Comparison of ENCODE assay signal across 8 cellular contexts in the genomic region with DNA sequence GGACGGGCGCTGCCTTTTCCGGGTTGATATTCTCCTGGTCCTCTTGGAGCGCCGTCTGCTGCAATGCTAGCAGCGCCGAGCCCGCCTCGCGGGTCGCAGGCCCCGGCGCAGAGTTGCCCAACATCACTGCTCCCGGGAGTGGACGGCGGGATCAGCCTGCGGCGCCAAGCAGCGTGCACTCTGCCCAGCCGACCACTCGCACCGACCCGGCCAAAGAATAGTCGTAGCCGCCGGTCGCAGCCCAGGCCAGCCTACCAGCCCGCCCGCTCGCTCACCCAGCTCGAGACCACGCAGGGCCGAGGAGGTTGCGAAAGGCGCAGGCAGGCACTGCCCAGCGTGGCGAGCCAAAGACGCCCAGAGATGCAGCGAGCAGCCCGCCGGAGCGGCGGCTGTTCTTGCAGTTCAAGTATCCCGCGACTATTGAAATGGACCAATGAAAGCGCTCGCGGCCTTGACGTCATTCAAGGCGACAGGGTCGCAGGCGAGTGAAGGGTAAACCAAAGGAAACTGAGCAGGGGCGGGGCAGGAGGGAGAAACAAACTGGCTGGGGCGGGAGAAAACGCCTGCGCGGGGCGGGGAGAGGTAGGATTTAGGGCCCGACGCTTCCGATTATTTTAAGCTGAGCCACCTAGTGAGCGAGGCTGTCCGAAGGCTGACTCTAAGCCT. TPM values are rescaled to one million over a fixed set of nuclear protein-coding genes. Genes with fewer than 3 reads are reported as not detected.
DNase-seq lines count a peak whose midpoint lies in the region; ATAC-seq and TF ChIP-seq lines count a peak whose summit lies in the region.

Gene CCNA2 (minus strand): TSS at position 379 of the 666 bp plus-strand sequence. CDS start 255 bp downstream, at position 124.

- H3K27ac ChIP-seq in coronary artery (peak within 1 kb of the TSS; percentile 68 to 77), layer of hippocampus (ENCODE audit: low read depth, low read length) (peak within 1 kb of the TSS; percentile 40)

- peak; percentile 96 for DNase-seq in BE2C
- peak; percentile 80 for DNase-seq in GM19240 (ENCODE audit: insufficient read length, low spot score)
- DNase-seq in NCI-H526 (lab: John Stamatoyannopoulos, UW), result peak; percentile 95 to 98
- peak; percentile 98 for DNase-seq in activated CD4-positive, alpha-beta T cell treated with anti-CD3 and anti-CD28 coated beads for 48 hours
- peak; percentile 96 for DNase-seq in coronary artery (ENCODE audit: low spot score)
- DNase-seq in stimulated activated CD4-positive, alpha-beta T cell treated with anti-CD3 and anti-CD28 coated beads, Interleukin-1b, Interleukin-23, amount 100 ng/mL, for 4 hours (ENCODE audit: low read depth in 2 of 2), result peak; percentile 90 to 94

- H3K27me3 ChIP-seq in BE2C, result no peaks in the 10 kb centered on the region
- no peaks in the 10 kb centered on the region for H3K27me3 ChIP-seq in layer of hippocampus (ENCODE audit: control insufficient read depth, insufficient read depth, low read length)

- no peaks in the 10 kb centered on the region for H3K4me1 ChIP-seq in BE2C

- H3K36me3 ChIP-seq in BE2C, result peaks cover 36% of the 10 kb centered on the region

- TF ChIP-seq CTCF in BE2C (IDR thresholded peaks at IDR 0.05; ENCODE audit: low read depth, low read length) (no peak; the same call in 1 of the 2 replicates), coronary artery (IDR thresholded peaks at IDR 0.05) (no peak)

- H3K4me3 ChIP-seq in BE2C (ENCODE audit: low read depth, low read length) (peak within 1 kb of the TSS; percentile 80), coronary artery (peak within 1 kb of the TSS; percentile 73)

- no peaks in the 10 kb centered on the region for H3K9me3 ChIP-seq in BE2C

- peak; percentile 95 for ATAC-seq in HG03460 (IDR thresholded peaks at IDR 0.05; ENCODE audit: unreplicated experiment)

RNA-seq across cellular contexts. Expression of gene CCNA2, which starts in this region (rescaled TPM):
- polyA plus RNA-seq in BE2C (2012; ENCODE audit: insufficient read depth, insufficient read length, low read depth), result 5.1 TPM

Comparison
In these comparisons a context has a peak if more than half of its experiments do, and no peak if none do; other contexts are left out.
1. Peak in every context shown above with its lines: DNase-seq, ATAC-seq, H3K4me3 ChIP-seq and H3K27ac ChIP-seq.